Comparison of ENCODE assay signal across 21 cellular contexts in the genomic region with DNA sequence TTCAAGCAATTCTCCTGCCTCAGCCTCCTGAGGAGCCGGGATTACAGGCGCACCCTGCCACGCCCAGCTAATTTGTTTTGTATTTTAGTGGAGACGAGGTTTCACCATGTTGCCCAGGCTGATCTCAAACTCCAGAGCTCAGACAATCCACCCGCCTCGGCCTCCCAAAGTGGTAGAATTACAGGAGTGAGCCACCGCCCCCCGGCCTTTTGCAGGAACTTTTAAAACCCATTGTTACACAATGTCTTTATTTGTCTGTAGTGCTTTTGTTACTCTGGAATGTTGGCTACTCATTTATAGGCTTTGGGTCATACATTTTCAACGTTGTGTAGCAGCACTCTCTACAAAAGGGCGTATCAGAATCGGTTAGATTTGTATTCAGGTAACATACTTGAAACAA.
"Had no signal": no experiment of that assay in that cellular context is flagged by ENCODE, and none has a peak within 500 bp of the region (broad histone marks: within the 10 kb centered on the region; RNA-seq: fewer than 3 reads in every experiment).

No MANE protein-coding gene starts in this region.

- H3K27me3 Mint-ChIP-seq: T-cell had no signal

- H2AFZ ChIP-seq: PC-9 had no signal

- H3K36me3 Mint-ChIP-seq: T-cell had no signal

- ATAC-seq: Right ventricle myocardium inferior, T-cell had no signal

- H3K9me3 ChIP-seq: Peyer's patch, SK-N-SH had no signal

- H3K27ac ChIP-seq: HL-60, PC-9, Peyer's patch had no signal

- H3K4me1 Mint-ChIP-seq: T-cell had no signal

- H3K9me2 ChIP-seq: SK-N-SH had no signal

- H3K4me3 ChIP-seq: PC-9, Peyer's patch had no signal

- H3K27ac Mint-ChIP-seq: T-cell had no signal

- H3K36me3 ChIP-seq: Peyer's patch had no signal

- H3K9ac ChIP-seq: SK-N-SH had no signal

- H3K27me3 ChIP-seq: Peyer's patch had no signal

- H3K4me2 ChIP-seq: PC-9, SK-N-SH had no signal

- H3K4me1 ChIP-seq: Peyer's patch had no signal

- DNase-seq: KBM-7; NCI-H1092; NCI-H1105 treated with DMSO at 0.1 percent for 48 hours; NCI-H1417 treated with DMSO at 0.1 percent for 48 hours; NCI-H146; NCI-H1694 treated with DMSO at 0.1 percent for 48 hours; NCI-H1930; NCI-H2081; NCI-H2107; NCI-H2227 treated with DMSO at 0.1 percent for 48 hours; NCI-H524; NCI-H526 treated with DMSO at 0.1 percent for 48 hours; NCI-H748 treated with DMSO at 0.1 percent for 48 hours; NK-92 treated with Interleukin-12 subunit alpha and Interleukin-12 subunit beta, amount 100 ng/mL, for 24 hours; PC-9; Peyer's patch; SK-N-SH; SW 1271; T-cell had no signal

- H3K4me3 Mint-ChIP-seq: T-cell had no signal
